8 cellular contexts compared by ENCODE assay signal in genomic region chr10:114541081-114541833, GRCh38.
DNase-seq lines count a peak whose midpoint lies in the region; ATAC-seq and TF ChIP-seq lines count a peak whose summit lies in the region.

No MANE protein-coding gene starts in this region.

- H3K9me3 Mint-ChIP-seq in MCF 10A (ENCODE audit: unreplicated experiment): no peaks in the 10 kb centered on the region
- H3K9me3 Mint-ChIP-seq in natural killer cell: peaks cover 0 to 3% of the 10 kb centered on the region in 2 donors
- no peaks in the 10 kb centered on the region for H3K9me3 Mint-ChIP-seq in type B pancreatic cell

- TF ChIP-seq CTCF in MCF 10A (IDR thresholded peaks at IDR 0.05; ENCODE audit: unreplicated experiment): no peak
- no peak for TF ChIP-seq CTCF in natural killer cell (IDR thresholded peaks at IDR 0.05)
- TF ChIP-seq CTCF in type B pancreatic cell (conservative IDR thresholded peaks at IDR 0.05): no peak

- ATAC-seq in natural killer cell (peak; percentile 89 to 93 (median 89)), GM21447 (IDR thresholded peaks at IDR 0.05; ENCODE audit: unreplicated experiment) (no peak), GM19023 (IDR thresholded peaks at IDR 0.05; ENCODE audit: unreplicated experiment) (no peak)

- no peak overlapping the region for H3K4me3 Mint-ChIP-seq in MCF 10A (ENCODE audit: unreplicated experiment)
- peak overlapping the region; percentile 76 for H3K4me3 Mint-ChIP-seq in natural killer cell
- no peak overlapping the region for H3K4me3 Mint-ChIP-seq in type B pancreatic cell

- DNase-seq in EL (peak; percentile 42), T-helper 2 cell (peak in 4 of 5 experiments; percentile 30 to 95 (median 68)), MCF 10A (ENCODE audit: unreplicated experiment) (peak; percentile 54), natural killer cell (peak; percentile 68), type B pancreatic cell (ENCODE audit: extremely low spot score, unreplicated experiment) (no peak), NCI-H2029 treated with DMSO at 0.1 percent for 48 hours (lab: John Stamatoyannopoulos, UW) (no peak)

- H3K36me3 Mint-ChIP-seq in MCF 10A (ENCODE audit: insufficient read depth, unreplicated experiment) (peaks cover 12% of the 10 kb centered on the region), natural killer cell (no peaks in the 10 kb centered on the region), type B pancreatic cell (no peaks in the 10 kb centered on the region)

- H3K4me1 Mint-ChIP-seq in MCF 10A (ENCODE audit: insufficient read depth, unreplicated experiment): peaks cover 12% of the 10 kb centered on the region
- H3K4me1 Mint-ChIP-seq in natural killer cell: peaks cover 70 to 75% of the 10 kb centered on the region in 2 donors
- H3K4me1 Mint-ChIP-seq in type B pancreatic cell (ENCODE audit: unreplicated experiment): peaks cover 23% of the 10 kb centered on the region

- H3K27ac Mint-ChIP-seq in MCF 10A (ENCODE audit: low read depth, unreplicated experiment) (peak overlapping the region; percentile 9), natural killer cell (peak overlapping the region; percentile 88 to 91), type B pancreatic cell (peak overlapping the region; percentile 30)

- H3K27me3 Mint-ChIP-seq in MCF 10A (ENCODE audit: insufficient read depth, unreplicated experiment) (no peaks in the 10 kb centered on the region), natural killer cell (ENCODE audit: low read depth in 2 of 2) (peaks cover 0 to 2% of the 10 kb centered on the region in 2 donors), type B pancreatic cell (no peaks in the 10 kb centered on the region)

- no TSS peak for BruUV-seq in MCF 10A (replicated peaks; lab: Mats Ljungman, UMichigan)

- POLR2A ChIA-PET in MCF 10A (lab: Yijun Ruan, JAX): interaction anchor here (0.5 to 3.4 kb wide), 5 partner anchors 15 to 342 kb away, joined by 3 to 30 read pairs (median 3); no protein-coding TSS in a partner anchor

- intact Hi-C loops in MCF 10A (cut with micrococcal nuclease): no loop called here
- intact Hi-C loops in natural killer cell (cut with micrococcal nuclease): loop anchor here (1.0 to 10.0 kb wide), 5 partner anchors 15 to 394 kb away; partner anchors contain the start of genes CCDC186, FHIP2A, TDRD1 and TRUB1

- CTCF ChIA-PET in MCF 10A (lab: Yijun Ruan, JAX): interaction anchor here (0.6 to 3.3 kb wide), 9 partner anchors 10 to 629 kb away, joined by 3 to 19 read pairs (median 4); no protein-coding TSS in a partner anchor

Comparison
In these comparisons a context has a peak if more than half of its experiments do, and no peak if none do; other contexts are left out.
1. DNase-seq: peak in EL (single experiment), T-helper 2 cell (4 of 5), MCF 10A (single experiment) and natural killer cell (single experiment); none in type B pancreatic cell (single experiment) and NCI-H2029 treated with DMSO at 0.1 percent for 48 hours (single experiment).
2. H3K27ac Mint-ChIP-seq: peak in every context shown above with its lines; median percentile 90 in natural killer cell; 30 in type B pancreatic cell; 9 in MCF 10A.
3. ATAC-seq: peak in natural killer cell (3 of 3); none in GM21447 (single experiment) and GM19023 (single experiment).